Comparison of ENCODE assay signal across 18 cellular contexts in genomic region chr16:85842848-85843247, GRCh38. TPM values are rescaled to one million over a fixed set of nuclear protein-coding genes. Genes with fewer than 3 reads are reported as not detected.
DNase-seq lines count a peak whose midpoint lies in the region; ATAC-seq and TF ChIP-seq lines count a peak whose summit lies in the region.
"Had no signal": no experiment of that assay in that cellular context is flagged by ENCODE, and none has a peak within 500 bp of the region (broad histone marks: within the 10 kb centered on the region; RNA-seq: fewer than 3 reads in every experiment).

No MANE protein-coding gene starts in this region.

- peak overlapping the region in 3 of 11 experiments; percentile 0 to 24 (median 4); a peak in 2 of 22 replicates for H3K9ac ChIP-seq in BLaER1 treated with 17β-estradiol and CSF1 and Interleukin-3, amounts not matched to agents 10 nM and 100 nM

- no peak for TF ChIP-seq EP300 in tibial nerve (IDR thresholded peaks at IDR 0.05)

- no peak for TF ChIP-seq POLR2A in tibial nerve (IDR thresholded peaks at IDR 0.05)

- H4K20me1 ChIP-seq in BLaER1 treated with 17β-estradiol and CSF1 and Interleukin-3, amounts not matched to agents 10 nM and 100 nM = no peaks in the 10 kb centered on the region

- ATAC-seq in HG03520 (IDR thresholded peaks at IDR 0.05; ENCODE audit: unreplicated experiment) = no peak
- ATAC-seq in HG03135 (IDR thresholded peaks at IDR 0.05; ENCODE audit: unreplicated experiment) = no peak
- ATAC-seq: K562 had no signal

- H3K27me3 ChIP-seq in BLaER1 treated with 17β-estradiol and CSF1 and Interleukin-3, amounts not matched to agents 10 nM and 100 nM = no peaks in the 10 kb centered on the region
- H3K27me3 ChIP-seq in tibial nerve = no peaks in the 10 kb centered on the region

- TF ChIP-seq CTCF in chondrocyte (IDR thresholded peaks at IDR 0.05) (no peak), tibial nerve (IDR thresholded peaks at IDR 0.05) (no peak)

- H3K4me1 ChIP-seq in BLaER1 treated with 17β-estradiol and CSF1 and Interleukin-3, amounts not matched to agents 10 nM and 100 nM = peaks cover 84 to 96% (median 92%) of the 10 kb centered on the region in 10 experiments
- H3K4me1 ChIP-seq in tibial nerve = peaks cover 0 to 6% (median 0%) of the 10 kb centered on the region in 4 donors
- H3K4me1 ChIP-seq: BE2C had no signal

- H3K27ac Mint-ChIP-seq in chondrocyte (ENCODE audit: unreplicated experiment) = no peak overlapping the region
- H3K27ac Mint-ChIP-seq: CD14-positive monocyte; CD4-positive, alpha-beta memory T cell; H9 had no signal

- H3K27me3 Mint-ChIP-seq in chondrocyte (ENCODE audit: low read depth) = peaks cover 36% of the 10 kb centered on the region

- peak overlapping the region; percentile 4 to 89 (median 82); a peak in 18 of 22 replicates for H3K4me2 ChIP-seq in BLaER1 treated with 17β-estradiol and CSF1 and Interleukin-3, amounts not matched to agents 10 nM and 100 nM

- no peaks in the 10 kb centered on the region for H3K4me1 Mint-ChIP-seq in chondrocyte (ENCODE audit: low read depth)
- H3K4me1 Mint-ChIP-seq: H9 had no signal

- 90 to 98% methylated on average over 9 of the region's 9 CpGs for WGBS in tibial nerve, 2 donors

- peaks cover 5 to 32% (median 14%) of the 10 kb centered on the region in 11 experiments; a peak in 16 of 22 replicates for H3K9me3 ChIP-seq in BLaER1 treated with 17β-estradiol and CSF1 and Interleukin-3, amounts not matched to agents 10 nM and 100 nM (replicated peaks in 1 of 11)
- H3K9me3 ChIP-seq in tibial nerve = no peaks in the 10 kb centered on the region
- H3K9me3 ChIP-seq: BE2C had no signal

- DNase-seq in chondrocyte (ENCODE audit: low spot score) (peak; percentile 60), posterior vena cava (ENCODE audit: low spot score) (peak; percentile 43), tibial nerve (ENCODE audit: low spot score in 2 of 2) (no peak)
- DNase-seq: ACHN; BE2C; CD4-positive, alpha-beta memory T cell; DMS153; DMS79; GDM1; H9; IMR-90 had no signal

- intact Hi-C loops in posterior vena cava (cut with DNase I) = no loop called here

- peaks cover 1% of the 10 kb centered on the region for H3K36me3 Mint-ChIP-seq in chondrocyte (ENCODE audit: low read depth)
- H3K36me3 Mint-ChIP-seq: CD4-positive, alpha-beta memory T cell had no signal

- H3K9me3 Mint-ChIP-seq in chondrocyte (ENCODE audit: low read depth) = peaks cover 6% of the 10 kb centered on the region

- 0 out of 20 replicates have a peak overlapping the region, but pooled peaks of 1 of the 10 experiments have one; percentile 33 for H3K4me3 ChIP-seq in BLaER1 treated with 17β-estradiol and CSF1 and Interleukin-3, amounts not matched to agents 10 nM and 100 nM
- H3K4me3 ChIP-seq in tibial nerve = no peak overlapping the region
- H3K4me3 ChIP-seq: K562 had no signal

- no peak overlapping the region for H3K4me3 Mint-ChIP-seq in chondrocyte (ENCODE audit: unreplicated experiment)
- H3K4me3 Mint-ChIP-seq: CD14-positive monocyte; CD4-positive, alpha-beta memory T cell; H9 had no signal

- peak overlapping the region in 8 of 11 experiments; percentile 15 to 83 (median 68); a peak in 15 of 22 replicates for H3K27ac ChIP-seq in BLaER1 treated with 17β-estradiol and CSF1 and Interleukin-3, amounts not matched to agents 10 nM and 100 nM
- H3K27ac ChIP-seq in tibial nerve = no peak overlapping the region
- H3K27ac ChIP-seq: HL-60 had no signal

- H3K36me3 ChIP-seq in BLaER1 treated with 17β-estradiol and CSF1 and Interleukin-3, amounts not matched to agents 10 nM and 100 nM = peaks cover 0 to 17% (median 0%) of the 10 kb centered on the region in 11 experiments; a peak in 4 of 22 replicates
- H3K36me3 ChIP-seq in tibial nerve = no peaks in the 10 kb centered on the region
- H3K36me3 ChIP-seq: BE2C had no signal

RNA-seq across cellular contexts. Expression of gene COX4I1, which starts 43.4 kb away (rescaled TPM):
- total RNA-seq in chondrocyte = 341 to 345 TPM (median 344 TPM) in 3 replicates
- total RNA-seq in posterior vena cava = 100 to 1,000 TPM; 273 to 322 TPM
- 100 to 1,000 TPM; 274 to 401 (median 323) TPM for total RNA-seq in tibial nerve

RNA-seq across cellular contexts. Expression of gene EMC8, which starts 43.5 kb away (rescaled TPM):
- 26.3 to 30.1 TPM (median 27.4 TPM) in 3 replicates for total RNA-seq in chondrocyte
- 10 to 100 TPM; 17.4 to 19.4 TPM for total RNA-seq in posterior vena cava
- 10 to 100 TPM; 31.8 to 46.2 (median 35.4) TPM for total RNA-seq in tibial nerve

RNA-seq across cellular contexts. Expression of gene IRF8, which starts 56.1 kb away (rescaled TPM):
- not detected in 3 replicates for total RNA-seq in chondrocyte
- 10 to 100 TPM in 1 of 2 donors, 1 to 10 TPM in 1; 6.3 to 18.7 TPM for total RNA-seq in posterior vena cava
- 10 to 100 TPM; 20.5 to 30.3 (median 22.7) TPM for total RNA-seq in tibial nerve
- total RNA-seq: Daoy, IMR-90 had no signal

Comparison
In these comparisons a context has a peak if more than half of its experiments do, and no peak if none do; other contexts are left out.
1. H3K27ac ChIP-seq: peak in BLaER1 treated with 17β-estradiol and CSF1 and Interleukin-3, amounts not matched to agents 10 nM and 100 nM (8 of 11); none in tibial nerve (0 of 4).
2. DNase-seq: peak in chondrocyte (single experiment) and posterior vena cava (single experiment); none in tibial nerve (0 of 2).